1 cellular context compared by ENCODE assay signal in the genomic region with DNA sequence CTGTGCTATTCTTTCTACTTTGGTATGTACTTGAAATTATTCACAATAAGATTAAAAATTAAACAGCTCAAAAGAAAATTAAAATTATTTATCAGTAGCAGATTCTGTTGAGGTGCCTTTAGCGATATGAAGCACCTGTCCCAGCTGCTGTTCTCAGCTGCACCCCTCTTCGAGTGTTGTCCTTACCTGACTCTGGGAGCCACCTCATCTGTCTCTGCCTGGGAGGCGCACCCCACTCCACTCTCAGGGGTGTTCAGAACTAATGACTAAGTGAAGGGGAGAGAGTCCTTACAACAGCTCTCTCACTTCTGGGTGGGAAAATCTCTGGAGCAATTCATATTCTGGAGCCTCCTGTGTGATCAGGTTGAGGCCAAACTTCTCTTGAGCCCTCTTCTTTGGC.
TF ChIP-seq lines count a peak whose summit lies in the region.

No MANE protein-coding gene starts in this region.

TF ChIP-seq in IMR-90, 13 proteins besides CTCF, POLR2A, EP300 and RAD21:
- TF ChIP-seq MXI1 (IDR thresholded peaks at IDR 0.05; ENCODE audit: borderline replicate concordance, low read depth, low read length) (no peak), CEBPB (IDR thresholded peaks at IDR 0.05; ENCODE audit: low read depth, low read length) (no peak), RCOR1 (IDR thresholded peaks at IDR 0.05; ENCODE audit: insufficient replicate concordance, low read length) (no peak), BHLHE40 (IDR thresholded peaks at IDR 0.05; ENCODE audit: low read depth, low read length) (no peak), SMC3 (IDR thresholded peaks at IDR 0.05; ENCODE audit: low read depth, low read length) (no peak), FOS (IDR thresholded peaks at IDR 0.05; ENCODE audit: low read depth, low read length) (no peak), NFE2L2 (IDR thresholded peaks at IDR 0.05; ENCODE audit: low read depth, low read length) (no peak), RFX5 (IDR thresholded peaks at IDR 0.05; ENCODE audit: low read depth, low read length) (no peak), CHD1 (IDR thresholded peaks at IDR 0.05; ENCODE audit: low read depth, low read length) (no peak), MAZ (IDR thresholded peaks at IDR 0.05; ENCODE audit: borderline replicate concordance, low read depth, low read length) (no peak), MAFK (IDR thresholded peaks at IDR 0.05; ENCODE audit: low read depth, low read length) (no peak)
- TF ChIP-seq, protein P1, sequence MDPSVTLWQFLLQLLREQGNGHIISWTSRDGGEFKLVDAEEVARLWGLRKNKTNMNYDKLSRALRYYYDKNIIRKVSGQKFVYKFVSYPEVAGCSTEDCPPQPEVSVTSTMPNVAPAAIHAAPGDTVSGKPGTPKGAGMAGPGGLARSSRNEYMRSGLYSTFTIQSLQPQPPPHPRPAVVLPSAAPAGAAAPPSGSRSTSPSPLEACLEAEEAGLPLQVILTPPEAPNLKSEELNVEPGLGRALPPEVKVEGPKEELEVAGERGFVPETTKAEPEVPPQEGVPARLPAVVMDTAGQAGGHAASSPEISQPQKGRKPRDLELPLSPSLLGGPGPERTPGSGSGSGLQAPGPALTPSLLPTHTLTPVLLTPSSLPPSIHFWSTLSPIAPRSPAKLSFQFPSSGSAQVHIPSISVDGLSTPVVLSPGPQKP (IDR thresholded peaks at IDR 0.05; ENCODE audit: borderline replicate concordance, low read depth, low read length) = no peak
- TF ChIP-seq, protein P2, sequence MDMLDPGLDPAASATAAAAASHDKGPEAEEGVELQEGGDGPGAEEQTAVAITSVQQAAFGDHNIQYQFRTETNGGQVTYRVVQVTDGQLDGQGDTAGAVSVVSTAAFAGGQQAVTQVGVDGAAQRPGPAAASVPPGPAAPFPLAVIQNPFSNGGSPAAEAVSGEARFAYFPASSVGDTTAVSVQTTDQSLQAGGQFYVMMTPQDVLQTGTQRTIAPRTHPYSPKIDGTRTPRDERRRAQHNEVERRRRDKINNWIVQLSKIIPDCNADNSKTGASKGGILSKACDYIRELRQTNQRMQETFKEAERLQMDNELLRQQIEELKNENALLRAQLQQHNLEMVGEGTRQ (IDR thresholded peaks at IDR 0.05; ENCODE audit: low read depth, low read length) = no peak
